In the genomic region with DNA sequence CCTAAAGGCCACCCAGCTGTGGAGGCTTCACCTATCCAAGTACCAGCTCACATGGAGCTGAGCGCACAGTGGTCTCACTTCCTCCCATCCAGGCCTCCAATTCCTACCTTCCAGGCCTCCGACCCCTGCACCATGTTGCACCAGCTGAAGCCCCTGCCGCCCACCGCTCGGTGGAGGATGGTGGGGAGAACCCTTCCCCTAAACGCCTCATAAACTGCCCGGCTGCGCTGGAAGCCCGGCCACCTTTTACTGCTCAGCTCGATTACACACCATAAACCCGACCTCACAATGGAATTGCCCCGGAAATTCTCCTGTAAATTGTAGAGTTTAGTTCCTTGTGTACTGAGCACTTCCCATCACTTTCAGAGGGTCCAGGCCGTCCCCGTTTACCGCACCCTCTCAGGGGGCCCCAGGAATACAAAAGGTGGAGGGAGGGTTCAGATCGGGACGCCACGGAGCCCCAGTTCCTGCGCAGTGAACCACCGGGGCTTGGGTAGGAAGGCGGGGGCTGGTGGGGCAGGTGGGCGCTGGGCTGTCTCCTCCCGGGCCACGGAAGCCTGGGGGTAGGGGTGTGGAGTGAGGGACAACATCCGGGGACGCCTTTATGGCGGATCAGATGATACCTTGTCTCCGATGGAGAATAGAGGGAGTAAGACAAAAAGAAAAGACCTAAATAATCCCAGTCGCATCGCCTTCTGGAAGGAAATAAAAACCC, we compare ENCODE assay signal across 15 cellular contexts. TPM values are rescaled to one million over a fixed set of nuclear protein-coding genes. Genes with fewer than 3 reads are reported as not detected.
DNase-seq lines count a peak whose midpoint lies in the region; ATAC-seq and TF ChIP-seq lines count a peak whose summit lies in the region.
"Had no signal": no experiment of that assay in that cellular context is flagged by ENCODE, and none has a peak within 500 bp of the region (broad histone marks: within the 10 kb centered on the region; RNA-seq: fewer than 3 reads in every experiment).

No MANE protein-coding gene starts in this region.

- H3K4me2 ChIP-seq in mammary epithelial cell (ENCODE audit: insufficient read depth, low read depth, low read length), result peak overlapping the region; percentile 99

- no peak for TF ChIP-seq CTCF in mammary epithelial cell (conservative IDR thresholded peaks at IDR 0.05 in 1 of 2, IDR thresholded peaks at IDR 0.05 in 1 of 2; ENCODE audit: extremely low read depth in 1 of 2, insufficient read depth in 1 of 2, low read depth in 1 of 2, low read length in 2 of 2)

- peaks cover 12% of the 10 kb centered on the region for H3K4me1 Mint-ChIP-seq in T-helper 1 cell treated with Interleukin-12 subunit alpha and Interleukin-12 subunit beta and Interleukin-4 antibody, amounts not matched to agents 30 μg/mL and 1 μg/mL, for 36 hours (ENCODE audit: low read depth)

- H3K27ac Mint-ChIP-seq in T-helper 1 cell treated with Interleukin-12 subunit alpha and Interleukin-12 subunit beta and Interleukin-4 antibody, amounts not matched to agents 30 μg/mL and 1 μg/mL, for 36 hours, result peak overlapping the region; percentile 73

- peaks cover 92% of the 10 kb centered on the region for H3K27me3 Mint-ChIP-seq in T-helper 1 cell treated with Interleukin-12 subunit alpha and Interleukin-12 subunit beta and Interleukin-4 antibody, amounts not matched to agents 30 μg/mL and 1 μg/mL, for 36 hours (ENCODE audit: low read depth)

- H3K36me3 Mint-ChIP-seq in T-helper 1 cell treated with Interleukin-12 subunit alpha and Interleukin-12 subunit beta and Interleukin-4 antibody, amounts not matched to agents 30 μg/mL and 1 μg/mL, for 36 hours (ENCODE audit: low read depth), result peaks cover 5% of the 10 kb centered on the region

- H3K36me3 ChIP-seq in mammary epithelial cell (ENCODE audit: insufficient read depth, low read length), result no peaks in the 10 kb centered on the region
- H3K36me3 ChIP-seq: upper lobe of left lung had no signal

- no peak overlapping the region for H3K9ac ChIP-seq in mammary epithelial cell (ENCODE audit: insufficient read depth, low read length)

- 66% methylated on average over 23 of the region's 30 CpGs for WGBS in mammary epithelial cell (ENCODE audit: low coverage, missing lambda C conversion rate)

- dilution Hi-C loops in mammary epithelial cell (cut with HindIII; ENCODE audit: low sequenced_read_pairs), result no loop called here

- no peaks in the 10 kb centered on the region for H3K9me3 Mint-ChIP-seq in T-helper 1 cell treated with Interleukin-12 subunit alpha and Interleukin-12 subunit beta and Interleukin-4 antibody, amounts not matched to agents 30 μg/mL and 1 μg/mL, for 36 hours

- H2AFZ ChIP-seq in mammary epithelial cell (ENCODE audit: low read depth, low read length), result peak overlapping the region; percentile 91

- H3K4me3 ChIP-seq in mammary epithelial cell (replicated peaks in 1 of 3; ENCODE audit: insufficient read depth in 1 of 3, low read depth in 2 of 3, low read length in 3 of 3), result peak overlapping the region in 2 of 3 experiments; percentile 6 to 16

- no peak for ATAC-seq in HG02610 (IDR thresholded peaks at IDR 0.05; ENCODE audit: unreplicated experiment)

- H3K9me3 ChIP-seq in mammary epithelial cell (replicated peaks; ENCODE audit: insufficient read depth, low read length), result no peaks in the 10 kb centered on the region
- H3K9me3 ChIP-seq: upper lobe of left lung had no signal

- no peaks in the 10 kb centered on the region for H4K20me1 ChIP-seq in mammary epithelial cell (ENCODE audit: insufficient read depth, low read length)

- no peaks in the 10 kb centered on the region for H3K27me3 ChIP-seq in mammary epithelial cell (ENCODE audit: insufficient read depth, low read length)

- no TSS peak for BruUV-seq in mammary epithelial cell (replicated peaks; lab: Mats Ljungman, UMichigan)

- peaks cover 67% of the 10 kb centered on the region for H3K4me1 ChIP-seq in mammary epithelial cell (ENCODE audit: insufficient read depth, low read length)

- DNase-seq in T-helper 1 cell (no peak), mammary epithelial cell (no peak), posterior vena cava (ENCODE audit: low spot score) (peak; percentile 76), G401 (ENCODE audit: low spot score) (no peak)
- DNase-seq: 8988T; activated CD4-positive, alpha-beta T cell treated with anti-CD3 and anti-CD28 coated beads for 1 hour; NCI-H187; OCI-M1; stimulated activated CD4-positive, alpha-beta T cell treated with anti-CD3 and anti-CD28 coated beads, Interleukin-2, amount 100 ng/mL, for 48 hours had no signal

- CTCF ChIA-PET in mammary epithelial cell (lab: Charles Lee; ENCODE audit: low non-redundant PET), result interaction anchor here (0.6 kb wide), 1 partner anchor 298 kb away, joined by 3 read pairs; no protein-coding TSS in a partner anchor

- in situ Hi-C loops in mammary epithelial cell (cut with MboI; ENCODE audit: low sequenced_read_pairs in 2 of 2), result loop anchor here in 1 of 2 donors (10.0 to 25.0 kb wide), 3 partner anchors 793 to 1271 kb away; no protein-coding TSS in a partner anchor
- in situ Hi-C loops in G401 (cut with HindIII; ENCODE audit: low sequenced_read_pairs), result no loop called here

- intact Hi-C loops in mammary epithelial cell (cut with micrococcal nuclease), result loop anchor here (10.0 kb wide), 1 partner anchor 1763 kb away; no protein-coding TSS in a partner anchor
- intact Hi-C loops in posterior vena cava (cut with DNase I), result loop anchor here in 1 of 2 donors (10.0 kb wide), 1 partner anchor 963 kb away; no protein-coding TSS in a partner anchor

- no peaks in the 10 kb centered on the region for H3K79me2 ChIP-seq in mammary epithelial cell (ENCODE audit: insufficient read depth, low read length)

- H3K4me3 Mint-ChIP-seq in T-helper 1 cell treated with Interleukin-12 subunit alpha and Interleukin-12 subunit beta and Interleukin-4 antibody, amounts not matched to agents 30 μg/mL and 1 μg/mL, for 36 hours, result peak overlapping the region; percentile 7

- peak overlapping the region; percentile 55 for H3K27ac ChIP-seq in mammary epithelial cell (ENCODE audit: insufficient read depth, low read depth, low read length)
- H3K27ac ChIP-seq: upper lobe of left lung had no signal

RNA-seq across cellular contexts. Expression of gene HOXA7, which starts 1.4 kb away (rescaled TPM):
- 1 to 10 TPM; 2.3 to 8.0 TPM for total RNA-seq in mammary epithelial cell
- 3.9 TPM for polyA plus RNA-seq in mammary epithelial cell
- 3.7 TPM for polyA minus RNA-seq in mammary epithelial cell
- 1 to 10 TPM; 6.2 to 6.7 TPM for total RNA-seq in posterior vena cava
- total RNA-seq in G401 (2014; rRNA removed; shearing (Covaris generic)), result 4.4 and 7.1 TPM in 2 replicates
- total RNA-seq: cardiac septum, frontal cortex, mucosa of gallbladder had no signal

RNA-seq across cellular contexts. Expression of gene HOXA3, which starts 5.5 kb away (rescaled TPM):
- 1 to 10 TPM; 2.0 to 9.9 TPM for total RNA-seq in mammary epithelial cell
- polyA plus RNA-seq in mammary epithelial cell, result 1.4 TPM
- 0.83 TPM for polyA minus RNA-seq in mammary epithelial cell
- total RNA-seq in posterior vena cava, result 1 to 10 TPM; 7.2 to 9.3 TPM
- 2.2 TPM in 1 of 2 replicates, not detected in the other for total RNA-seq in G401 (2014; rRNA removed; shearing (Covaris generic))
- total RNA-seq: frontal cortex had no signal

RNA-seq across cellular contexts. Expression of gene HOXA9, which starts 7.5 kb away (rescaled TPM):
- total RNA-seq in mammary epithelial cell, result 10 to 100 TPM in 1 of 2 donors, 1 to 10 TPM in 1; 7.8 to 25.1 TPM
- 0.03 TPM for polyA plus RNA-seq in mammary epithelial cell
- polyA minus RNA-seq in mammary epithelial cell, result not detected
- 1 to 10 TPM; 7.4 TPM for total RNA-seq in posterior vena cava
- 66.5 and 71.2 TPM in 2 replicates for total RNA-seq in G401 (2014; rRNA removed; shearing (Covaris generic))
- total RNA-seq: cardiac septum, frontal cortex had no signal

RNA-seq across cellular contexts. Expression of gene HOXA6, which starts 10.3 kb away (rescaled TPM):
- total RNA-seq in mammary epithelial cell, result 1 to 10 TPM; 3.1 to 4.7 TPM
- 0.71 TPM for polyA plus RNA-seq in mammary epithelial cell
- polyA minus RNA-seq in mammary epithelial cell, result 1.1 TPM
- total RNA-seq in posterior vena cava, result 1 to 10 TPM; 8.6 to 9.1 TPM
- total RNA-seq in G401 (2014; rRNA removed; shearing (Covaris generic)), result 5.1 TPM in 1 of 2 replicates, not detected in the other
- total RNA-seq: cardiac septum, frontal cortex had no signal

RNA-seq across cellular contexts. Expression of gene HOXA5, which starts 14.4 kb away (rescaled TPM):
- total RNA-seq in mammary epithelial cell (10 to 100 TPM in 1 of 2 donors, 1 to 10 TPM in 1; 9.1 to 11.0 TPM), posterior vena cava (10 to 100 TPM; 11.3 to 17.6 TPM)
- polyA plus RNA-seq in mammary epithelial cell, result 8.6 TPM
- polyA minus RNA-seq in mammary epithelial cell, result 4.3 TPM
- 0.81 and 1.6 TPM in 2 replicates for total RNA-seq in G401 (2014; rRNA removed; shearing (Covaris generic))
- total RNA-seq: frontal cortex had no signal
